1 cellular context compared by ENCODE assay signal in the genomic region with DNA sequence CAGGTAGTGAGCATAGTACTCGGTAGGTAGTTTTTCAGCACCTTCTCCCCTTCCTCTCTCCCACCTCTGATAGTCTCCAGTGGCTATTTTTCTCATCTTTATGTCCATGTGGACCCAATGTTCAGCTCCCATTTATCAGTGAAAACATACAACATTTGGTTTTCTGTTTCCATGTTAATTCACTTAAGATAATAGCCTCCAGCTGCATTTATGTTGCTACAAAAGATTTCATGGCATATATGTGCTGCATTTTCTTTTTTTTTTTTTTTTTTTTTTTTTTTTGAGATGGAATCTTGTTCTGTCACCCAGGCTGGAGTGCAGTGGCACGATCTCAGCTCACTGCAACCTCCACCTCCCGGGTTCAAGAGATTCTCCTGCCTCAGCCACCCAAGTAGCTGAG. TPM values are rescaled to one million over a fixed set of nuclear protein-coding genes. Genes with fewer than 3 reads are reported as not detected.
"Had no signal": no experiment of that assay in that cellular context is flagged by ENCODE, and none has a peak within 500 bp of the region (broad histone marks: within the 10 kb centered on the region; RNA-seq: fewer than 3 reads in every experiment).

No MANE protein-coding gene starts in this region.

RNA-seq across cellular contexts. Expression of a gene that starts 3.0 kb away (rescaled TPM):
- polyA plus RNA-seq: GM12878 had no signal
